ENCODE assay signal across 18 cellular contexts in the genomic region with DNA sequence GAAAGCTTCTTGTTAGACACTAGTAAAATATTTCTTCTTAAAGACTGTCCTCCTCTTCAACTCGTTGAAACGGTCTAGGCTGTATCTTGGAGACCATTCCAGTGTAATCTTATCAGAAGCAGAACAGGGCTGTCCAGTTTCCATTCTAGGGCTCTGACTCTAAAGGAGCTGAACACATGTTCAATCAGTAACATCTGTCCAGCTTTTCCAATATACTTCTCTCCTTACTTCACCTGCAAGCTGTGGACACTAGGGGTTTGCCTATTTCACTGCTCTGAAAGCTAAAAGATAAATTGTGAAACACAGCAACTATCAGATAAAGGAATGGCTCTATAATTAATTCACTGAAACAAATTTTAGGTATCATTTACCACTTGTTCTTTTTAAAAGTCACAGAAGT.
"Had no signal": no experiment of that assay in that cellular context is flagged by ENCODE, and none has a peak within 500 bp of the region (broad histone marks: within the 10 kb centered on the region; RNA-seq: fewer than 3 reads in every experiment).

No MANE protein-coding gene starts in this region.

- DNase-seq: colonic mucosa; effector CD8-positive, alpha-beta T cell; gastrocnemius medialis; head of caudate nucleus; left ventricle myocardium superior; lower lobe of right lung; natural killer cell; occipital lobe; ovary; posterior cingulate gyrus; retina; right lobe of liver; small intestine; stimulated activated CD4-positive, alpha-beta T cell treated with anti-CD3 and anti-CD28 coated beads, Interleukin-15, amount 100 ng/mL, for 24 hours; stimulated activated CD4-positive, alpha-beta T cell treated with anti-CD3 and anti-CD28 coated beads, Interleukin-2, amount 100 ng/mL, for 48 hours; stimulated activated naive B cell treated with anti-CD40 and anti-IgM and Interleukin-4, amounts not matched to agents 10 μg/mL and 1 μg/mL and 100 μg/mL, for 72 hours; upper lobe of right lung; uterus had no signal

- ATAC-seq: gastrocnemius medialis; left ventricle myocardium superior; lower lobe of right lung; natural killer cell; right lobe of liver; stimulated activated naive B cell treated with anti-CD40 and anti-IgM and Interleukin-4, amounts not matched to agents 10 μg/mL and 1 μg/mL and 100 μg/mL, for 72 hours; upper lobe of right lung had no signal
